29 cellular contexts compared by ENCODE assay signal in the genomic region with DNA sequence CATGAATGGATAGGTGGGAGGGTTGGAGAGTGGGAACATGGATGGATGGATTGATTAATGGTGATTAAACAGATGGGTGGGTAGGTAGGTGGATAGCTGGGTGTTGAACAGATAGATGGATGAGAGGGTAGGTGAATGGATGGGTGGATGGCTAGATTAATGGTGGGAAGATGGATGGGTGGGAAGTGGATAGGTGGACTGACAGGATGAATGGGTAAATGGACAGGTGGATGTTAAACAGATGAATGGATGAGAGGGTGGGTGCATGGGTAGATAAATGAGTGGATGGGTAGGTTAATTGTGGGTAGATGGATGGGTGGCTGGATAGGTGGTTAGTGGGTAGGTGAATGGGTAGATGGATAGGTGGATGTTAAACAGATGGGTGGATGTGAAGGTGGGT.
"Had no signal": no experiment of that assay in that cellular context is flagged by ENCODE, and none has a peak within 500 bp of the region (broad histone marks: within the 10 kb centered on the region; RNA-seq: fewer than 3 reads in every experiment).

No MANE protein-coding gene starts in this region.

- H3K36me3 ChIP-seq: neural progenitor cell, ovary, spleen, suprapubic skin, tibial artery, transverse colon, upper lobe of left lung, uterus had no signal

- ATAC-seq: naive thymus-derived CD8-positive, alpha-beta T cell; psoas muscle; right cardiac atrium; sciatic nerve; stimulated activated memory B cell treated with anti-CD40 and anti-IgM and Interleukin-4, amounts not matched to agents 10 μg/mL and 1 μg/mL and 100 μg/mL, for 72 hours; stimulated activated naive CD8-positive, alpha-beta T cell treated with anti-CD3 and anti-CD28 coated beads, Interleukin-15, amount 100 ng/mL, for 72 hours; stimulated activated naive CD8-positive, alpha-beta T cell treated with anti-CD3 and anti-CD28 coated beads, Interleukin-15, Interleukin-2, amounts not matched to agents 100 U/mL and 50 U/mL, for 24 hours had no signal

- H3K4me1 ChIP-seq: neural progenitor cell, parathyroid adenoma, psoas muscle, spleen, suprapubic skin, testis, tibial artery, transverse colon, uterus had no signal

- H3K9me3 ChIP-seq: ovary, psoas muscle, spleen, suprapubic skin, testis, tibial artery, transverse colon, upper lobe of left lung, uterus had no signal

- H2AFZ ChIP-seq: neural progenitor cell, parathyroid adenoma had no signal

- H3K4me3 ChIP-seq: neural progenitor cell, ovary, psoas muscle, skin epidermis, smooth muscle cell, spleen, suprapubic skin, testis, tibial artery, transverse colon, upper lobe of left lung, uterus had no signal

- H3K79me2 ChIP-seq: parathyroid adenoma had no signal

- H3K4me2 ChIP-seq: neural progenitor cell, smooth muscle cell had no signal

- H3K27me3 ChIP-seq: neural progenitor cell, ovary, suprapubic skin, testis, tibial artery, transverse colon, upper lobe of left lung, uterus had no signal

- H3K9ac ChIP-seq: neural progenitor cell, parathyroid adenoma had no signal

- H3K27ac ChIP-seq: neural progenitor cell, ovary, parathyroid adenoma, psoas muscle, skin epidermis, spleen, suprapubic skin, testis, tibial artery, transverse colon, upper lobe of left lung, uterus had no signal

- DNase-seq: naive B cell; naive thymus-derived CD8-positive, alpha-beta T cell; occipital lobe; ovary; posterior cingulate gyrus; psoas muscle; right cardiac atrium; spleen; stimulated activated CD4-positive, alpha-beta T cell treated with anti-CD3 and anti-CD28 coated beads, Interleukin-12 subunit alpha, Interleukin-12 subunit beta, amount 100 ng/mL, for 4 hours; stimulated activated CD4-positive, alpha-beta T cell treated with anti-CD3 and anti-CD28 coated beads, Interleukin-1b, Interleukin-23, amount 100 ng/mL, for 48 hours; stimulated activated CD4-positive, alpha-beta T cell treated with anti-CD3 and anti-CD28 coated beads, Interleukin-4, amount 100 ng/mL, for 1 hour; stimulated activated CD4-positive, alpha-beta T cell treated with anti-CD3 and anti-CD28 coated beads, Interleukin-4, amount 100 ng/mL, for 4 hours; stimulated activated CD8-positive, alpha-beta memory T cell treated with anti-CD3 and anti-CD28 coated beads, Interleukin-4, amount 100 ng/mL, for 48 hours; stimulated activated naive CD4-positive, alpha-beta T cell; stimulated activated naive CD8-positive, alpha-beta T cell treated with anti-CD3 and anti-CD28 coated beads, Interleukin-15, amount 100 ng/mL, for 72 hours; stimulated activated naive CD8-positive, alpha-beta T cell treated with anti-CD3 and anti-CD28 coated beads, Interleukin-15, Interleukin-2, amounts not matched to agents 100 U/mL and 50 U/mL, for 24 hours; substantia nigra; testis; tibial artery; transverse colon; upper lobe of left lung; uterus had no signal
